Comparison of ENCODE assay signal across 1 cellular context in genomic region chr3:101868534-101869464, GRCh38.
TF ChIP-seq lines count a peak whose summit lies in the region.

No MANE protein-coding gene starts in this region.

TF ChIP-seq in K562, 482 proteins besides CTCF, POLR2A, EP300 and RAD21 (continued from another document and continues in another):
- no peak for TF ChIP-seq BACH1 (tag; IDR thresholded peaks at IDR 0.05)
- no peak for TF ChIP-seq HDAC2 (IDR thresholded peaks at IDR 0.05)
- no peak for TF ChIP-seq ZBTB5 (IDR thresholded peaks at IDR 0.05)
- no peak for TF ChIP-seq DLX4 (CRISPR knock-in tag; IDR thresholded peaks at IDR 0.05)
- no peak for TF ChIP-seq HNRNPH1 (optimal IDR thresholded peaks at IDR 0.05; ENCODE audit: low read depth, low read length)
- TF ChIP-seq SAFB (IDR thresholded peaks at IDR 0.05; ENCODE audit: borderline replicate concordance, low read depth, low read length) = no peak
- TF ChIP-seq SUPT5H (IDR thresholded peaks at IDR 0.05) = no peak
- TF ChIP-seq, protein P1, sequence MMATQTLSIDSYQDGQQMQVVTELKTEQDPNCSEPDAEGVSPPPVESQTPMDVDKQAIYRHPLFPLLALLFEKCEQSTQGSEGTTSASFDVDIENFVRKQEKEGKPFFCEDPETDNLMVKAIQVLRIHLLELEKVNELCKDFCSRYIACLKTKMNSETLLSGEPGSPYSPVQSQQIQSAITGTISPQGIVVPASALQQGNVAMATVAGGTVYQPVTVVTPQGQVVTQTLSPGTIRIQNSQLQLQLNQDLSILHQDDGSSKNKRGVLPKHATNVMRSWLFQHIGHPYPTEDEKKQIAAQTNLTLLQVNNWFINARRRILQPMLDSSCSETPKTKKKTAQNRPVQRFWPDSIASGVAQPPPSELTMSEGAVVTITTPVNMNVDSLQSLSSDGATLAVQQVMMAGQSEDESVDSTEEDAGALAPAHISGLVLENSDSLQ (IDR thresholded peaks at IDR 0.05) = peak; percentile 82
- TF ChIP-seq DPF2 (IDR thresholded peaks at IDR 0.05) = peak; percentile 79
- TF ChIP-seq U2AF2 (optimal IDR thresholded peaks at IDR 0.05; ENCODE audit: low read depth, low read length) = no peak
- TF ChIP-seq KAT8 (IDR thresholded peaks at IDR 0.05; ENCODE audit: low read depth) = no peak
- no peak for TF ChIP-seq NONO (IDR thresholded peaks at IDR 0.05; ENCODE audit: low read depth in 2 of 2, low read length in 1 of 2)
- no peak for TF ChIP-seq NUFIP1 (IDR thresholded peaks at IDR 0.05; ENCODE audit: partially characterized antibody)
- TF ChIP-seq NFE2 (IDR thresholded peaks at IDR 0.05; ENCODE audit: low read depth) = no peak
- TF ChIP-seq GTF2E2 (tag; IDR thresholded peaks at IDR 0.05) = no peak
- no peak for TF ChIP-seq RBM39 (optimal IDR thresholded peaks at IDR 0.05; ENCODE audit: low read depth, low read length)
- no peak for TF ChIP-seq ZC3H4 (CRISPR knock-in tag; IDR thresholded peaks at IDR 0.05; ENCODE audit: borderline replicate concordance)
- TF ChIP-seq ZNF140 (CRISPR knock-in tag; IDR thresholded peaks at IDR 0.05) = no peak
- no peak for TF ChIP-seq SMARCA5 (IDR thresholded peaks at IDR 0.05)
- TF ChIP-seq MIER1 (IDR thresholded peaks at IDR 0.05; ENCODE audit: low read depth) = no peak
- TF ChIP-seq, protein P2, sequence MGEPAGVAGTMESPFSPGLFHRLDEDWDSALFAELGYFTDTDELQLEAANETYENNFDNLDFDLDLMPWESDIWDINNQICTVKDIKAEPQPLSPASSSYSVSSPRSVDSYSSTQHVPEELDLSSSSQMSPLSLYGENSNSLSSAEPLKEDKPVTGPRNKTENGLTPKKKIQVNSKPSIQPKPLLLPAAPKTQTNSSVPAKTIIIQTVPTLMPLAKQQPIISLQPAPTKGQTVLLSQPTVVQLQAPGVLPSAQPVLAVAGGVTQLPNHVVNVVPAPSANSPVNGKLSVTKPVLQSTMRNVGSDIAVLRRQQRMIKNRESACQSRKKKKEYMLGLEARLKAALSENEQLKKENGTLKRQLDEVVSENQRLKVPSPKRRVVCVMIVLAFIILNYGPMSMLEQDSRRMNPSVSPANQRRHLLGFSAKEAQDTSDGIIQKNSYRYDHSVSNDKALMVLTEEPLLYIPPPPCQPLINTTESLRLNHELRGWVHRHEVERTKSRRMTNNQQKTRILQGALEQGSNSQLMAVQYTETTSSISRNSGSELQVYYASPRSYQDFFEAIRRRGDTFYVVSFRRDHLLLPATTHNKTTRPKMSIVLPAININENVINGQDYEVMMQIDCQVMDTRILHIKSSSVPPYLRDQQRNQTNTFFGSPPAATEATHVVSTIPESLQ (CRISPR knock-in tag; IDR thresholded peaks at IDR 0.05) = no peak
- TF ChIP-seq MEF2A (IDR thresholded peaks at IDR 0.05; ENCODE audit: control insufficient read depth, low read depth, low read length) = no peak
- TF ChIP-seq MCM3 (IDR thresholded peaks at IDR 0.05) = no peak
- TF ChIP-seq SIRT6 (IDR thresholded peaks at IDR 0.05; ENCODE audit: low read depth, low read length) = no peak
- no peak for TF ChIP-seq NFATC3 (IDR thresholded peaks at IDR 0.05)
- no peak for TF ChIP-seq E2F5 (CRISPR knock-in tag; IDR thresholded peaks at IDR 0.05)
- no peak for TF ChIP-seq FOSL1 (tag; conservative IDR thresholded peaks at IDR 0.05)
- TF ChIP-seq ELF2 (CRISPR knock-in tag; IDR thresholded peaks at IDR 0.05) = no peak
- no peak for TF ChIP-seq ZNF76 (CRISPR knock-in tag; IDR thresholded peaks at IDR 0.05; ENCODE audit: borderline replicate concordance)
- no peak for TF ChIP-seq KLF10 (CRISPR knock-in tag; IDR thresholded peaks at IDR 0.05)
- TF ChIP-seq AFF4 (CRISPR knock-in tag; IDR thresholded peaks at IDR 0.05) = no peak
- no peak for TF ChIP-seq IRF1 (CRISPR knock-in tag; IDR thresholded peaks at IDR 0.05; ENCODE audit: borderline replicate concordance)
- TF ChIP-seq, protein P3, sequence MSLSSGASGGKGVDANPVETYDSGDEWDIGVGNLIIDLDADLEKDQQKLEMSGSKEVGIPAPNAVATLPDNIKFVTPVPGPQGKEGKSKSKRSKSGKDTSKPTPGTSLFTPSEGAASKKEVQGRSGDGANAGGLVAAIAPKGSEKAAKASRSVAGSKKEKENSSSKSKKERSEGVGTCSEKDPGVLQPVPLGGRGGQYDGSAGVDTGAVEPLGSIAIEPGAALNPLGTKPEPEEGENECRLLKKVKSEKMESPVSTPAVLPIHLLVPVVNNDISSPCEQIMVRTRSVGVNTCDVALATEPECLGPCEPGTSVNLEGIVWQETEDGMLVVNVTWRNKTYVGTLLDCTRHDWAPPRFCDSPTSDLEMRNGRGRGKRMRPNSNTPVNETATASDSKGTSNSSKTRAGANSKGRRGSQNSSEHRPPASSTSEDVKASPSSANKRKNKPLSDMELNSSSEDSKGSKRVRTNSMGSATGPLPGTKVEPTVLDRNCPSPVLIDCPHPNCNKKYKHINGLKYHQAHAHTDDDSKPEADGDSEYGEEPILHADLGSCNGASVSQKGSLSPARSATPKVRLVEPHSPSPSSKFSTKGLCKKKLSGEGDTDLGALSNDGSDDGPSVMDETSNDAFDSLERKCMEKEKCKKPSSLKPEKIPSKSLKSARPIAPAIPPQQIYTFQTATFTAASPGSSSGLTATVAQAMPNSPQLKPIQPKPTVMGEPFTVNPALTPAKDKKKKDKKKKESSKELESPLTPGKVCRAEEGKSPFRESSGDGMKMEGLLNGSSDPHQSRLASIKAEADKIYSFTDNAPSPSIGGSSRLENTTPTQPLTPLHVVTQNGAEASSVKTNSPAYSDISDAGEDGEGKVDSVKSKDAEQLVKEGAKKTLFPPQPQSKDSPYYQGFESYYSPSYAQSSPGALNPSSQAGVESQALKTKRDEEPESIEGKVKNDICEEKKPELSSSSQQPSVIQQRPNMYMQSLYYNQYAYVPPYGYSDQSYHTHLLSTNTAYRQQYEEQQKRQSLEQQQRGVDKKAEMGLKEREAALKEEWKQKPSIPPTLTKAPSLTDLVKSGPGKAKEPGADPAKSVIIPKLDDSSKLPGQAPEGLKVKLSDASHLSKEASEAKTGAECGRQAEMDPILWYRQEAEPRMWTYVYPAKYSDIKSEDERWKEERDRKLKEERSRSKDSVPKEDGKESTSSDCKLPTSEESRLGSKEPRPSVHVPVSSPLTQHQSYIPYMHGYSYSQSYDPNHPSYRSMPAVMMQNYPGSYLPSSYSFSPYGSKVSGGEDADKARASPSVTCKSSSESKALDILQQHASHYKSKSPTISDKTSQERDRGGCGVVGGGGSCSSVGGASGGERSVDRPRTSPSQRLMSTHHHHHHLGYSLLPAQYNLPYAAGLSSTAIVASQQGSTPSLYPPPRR (CRISPR knock-in tag; IDR thresholded peaks at IDR 0.05; ENCODE audit: borderline replicate concordance) = no peak
- TF ChIP-seq BHLHE40 (IDR thresholded peaks at IDR 0.05; ENCODE audit: low read length) = no peak
- TF ChIP-seq ZNF586 (CRISPR knock-in tag; conservative IDR thresholded peaks at IDR 0.05) = no peak
- TF ChIP-seq, protein P4, sequence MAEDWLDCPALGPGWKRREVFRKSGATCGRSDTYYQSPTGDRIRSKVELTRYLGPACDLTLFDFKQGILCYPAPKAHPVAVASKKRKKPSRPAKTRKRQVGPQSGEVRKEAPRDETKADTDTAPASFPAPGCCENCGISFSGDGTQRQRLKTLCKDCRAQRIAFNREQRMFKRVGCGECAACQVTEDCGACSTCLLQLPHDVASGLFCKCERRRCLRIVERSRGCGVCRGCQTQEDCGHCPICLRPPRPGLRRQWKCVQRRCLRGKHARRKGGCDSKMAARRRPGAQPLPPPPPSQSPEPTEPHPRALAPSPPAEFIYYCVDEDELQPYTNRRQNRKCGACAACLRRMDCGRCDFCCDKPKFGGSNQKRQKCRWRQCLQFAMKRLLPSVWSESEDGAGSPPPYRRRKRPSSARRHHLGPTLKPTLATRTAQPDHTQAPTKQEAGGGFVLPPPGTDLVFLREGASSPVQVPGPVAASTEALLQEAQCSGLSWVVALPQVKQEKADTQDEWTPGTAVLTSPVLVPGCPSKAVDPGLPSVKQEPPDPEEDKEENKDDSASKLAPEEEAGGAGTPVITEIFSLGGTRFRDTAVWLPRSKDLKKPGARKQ (CRISPR knock-in tag; IDR thresholded peaks at IDR 0.05) = no peak
- peak; percentile 62 for TF ChIP-seq NR2C1 (IDR thresholded peaks at IDR 0.05)
- TF ChIP-seq NR2C1 (tag; IDR thresholded peaks at IDR 0.05) = 0 out of 2 replicates have a peak, but pooled peaks have one; percentile 20
- TF ChIP-seq ZBTB9 (CRISPR knock-in tag; IDR thresholded peaks at IDR 0.05) = no peak
